ENCODE assay signal across 9 cellular contexts in genomic region chr1:46477153-46477929, GRCh38. TPM values are rescaled to one million over a fixed set of nuclear protein-coding genes. Genes with fewer than 3 reads are reported as not detected.
A peak's percentile ranks its signal among the peaks of the same experiment; 100 is the strongest.
DNase-seq lines count a peak whose midpoint lies in the region; ATAC-seq and TF ChIP-seq lines count a peak whose summit lies in the region.
"Had no signal": no experiment of that assay in that cellular context is flagged by ENCODE, and none has a peak within 500 bp of the region (broad histone marks: within the 10 kb centered on the region; RNA-seq: fewer than 3 reads in every experiment).

No MANE protein-coding gene starts in this region.

- H3K27me3 ChIP-seq in KMS-11 (ENCODE audit: insufficient read depth, low read depth) (no peaks in the 10 kb centered on the region), RWPE2 (ENCODE audit: insufficient read depth, poor library complexity, severe bottlenecking) (no peaks in the 10 kb centered on the region), parathyroid adenoma (ENCODE audit: control insufficient read depth, insufficient read depth, low read length) (peaks cover 3% of the 10 kb centered on the region), tibial nerve (peaks cover 0 to 75% of the 10 kb centered on the region in 2 donors)

- no peak for TF ChIP-seq POLR2A in tibial nerve (IDR thresholded peaks at IDR 0.05)

- H3K9ac ChIP-seq in KMS-11 (no peak overlapping the region), parathyroid adenoma (no peak overlapping the region)

- H3K4me1 ChIP-seq in KMS-11 (ENCODE audit: low read depth, poor library complexity, severe bottlenecking) (no peaks in the 10 kb centered on the region), RWPE2 (ENCODE audit: insufficient read depth, poor library complexity, severe bottlenecking) (no peaks in the 10 kb centered on the region), parathyroid adenoma (no peaks in the 10 kb centered on the region), tibial nerve (no peaks in the 10 kb centered on the region)

- H3K4me3 ChIP-seq in KMS-11 (IDR thresholded peaks at IDR 0.05; ENCODE audit: insufficient read depth, low read depth, low read length) (no peak overlapping the region), RWPE2 (ENCODE audit: severe bottlenecking) (no peak overlapping the region), parathyroid adenoma (ENCODE audit: low read depth, low read length) (no peak overlapping the region), tibial nerve (no peak overlapping the region)

- H2AFZ ChIP-seq in KMS-11 (ENCODE audit: low read depth) (no peak overlapping the region), parathyroid adenoma (no peak overlapping the region)

- no peak overlapping the region for H3K27ac ChIP-seq in KMS-11
- no peak overlapping the region for H3K27ac ChIP-seq in RWPE2 (ENCODE audit: poor library complexity, severe bottlenecking)
- H3K27ac ChIP-seq in parathyroid adenoma, result no peak overlapping the region
- no peak overlapping the region for H3K27ac ChIP-seq in tibial nerve

- no peak for TF ChIP-seq EP300 in tibial nerve (IDR thresholded peaks at IDR 0.05)

- 26 to 31% methylated on average over 11 of the region's 11 CpGs for WGBS in tibial nerve, 2 donors

- DNase-seq in SHP77 (lab: John Stamatoyannopoulos, UW) (peak; percentile 32 to 63), SHP77 treated with DMSO at 0.1 percent for 48 hours (lab: John Stamatoyannopoulos, UW) (no peak), RWPE2 (ENCODE audit: low spot score) (no peak), foreskin melanocyte (peak; percentile 35), tibial nerve (ENCODE audit: low spot score in 2 of 2) (peak; percentile 55 to 79)
- DNase-seq in activated effector memory CD4-positive, alpha-beta T cell treated with anti-CD3 and anti-CD28 coated beads, Interleukin-2, amount 50 U/mL, for 16 hours, result peak; percentile 90

- ATAC-seq in RWPE2 (ENCODE audit: low read depth), result peak; percentile 69

- H3K4me2 ChIP-seq in KMS-11, result no peak overlapping the region
- H3K4me2 ChIP-seq in parathyroid adenoma (ENCODE audit: low read length), result no peak overlapping the region

- H4K20me1 ChIP-seq in KMS-11 (ENCODE audit: insufficient read depth), result no peaks in the 10 kb centered on the region

- no peaks in the 10 kb centered on the region for H3K79me2 ChIP-seq in KMS-11 (ENCODE audit: insufficient read depth, low read depth)
- no peaks in the 10 kb centered on the region for H3K79me2 ChIP-seq in parathyroid adenoma

- no peaks in the 10 kb centered on the region for H3K9me3 ChIP-seq in RWPE2 (ENCODE audit: severe bottlenecking)
- no peaks in the 10 kb centered on the region for H3K9me3 ChIP-seq in parathyroid adenoma (ENCODE audit: control insufficient read depth, low read length)
- H3K9me3 ChIP-seq in tibial nerve, result no peaks in the 10 kb centered on the region

- TF ChIP-seq CTCF in KMS-11 (conservative IDR thresholded peaks at IDR 0.05; ENCODE audit: low read depth, low read length) (peak; percentile 90), RWPE2 (IDR thresholded peaks at IDR 0.05; ENCODE audit: poor library complexity, severe bottlenecking) (peak; percentile 88), parathyroid adenoma (IDR thresholded peaks at IDR 0.05) (peak; percentile 82), tibial nerve (IDR thresholded peaks at IDR 0.05) (peak; percentile 75 to 89 (median 88))

- H3K36me3 ChIP-seq in KMS-11 (ENCODE audit: insufficient read depth) (no peaks in the 10 kb centered on the region), RWPE2 (ENCODE audit: low read depth) (no peaks in the 10 kb centered on the region), parathyroid adenoma (ENCODE audit: control insufficient read depth, insufficient read depth, low read length) (no peaks in the 10 kb centered on the region), tibial nerve (no peaks in the 10 kb centered on the region)

RNA-seq across cellular contexts. Expression of gene DMBX1, which starts 12.3 kb away (rescaled TPM):
- not detected for total RNA-seq in tibial nerve
- total RNA-seq: skeletal muscle tissue had no signal

Comparison
In these comparisons a context has a peak if more than half of its experiments do, and no peak if none do; other contexts are left out.
1. DNase-seq: peak in SHP77 (2 of 2), activated effector memory CD4-positive, alpha-beta T cell treated with anti-CD3 and anti-CD28 coated beads, Interleukin-2, amount 50 U/mL, for 16 hours (single experiment), foreskin melanocyte (single experiment) and tibial nerve (2 of 2); none in SHP77 treated with DMSO at 0.1 percent for 48 hours (single experiment) and RWPE2 (single experiment).
2. Peak in every context shown above with its lines, with median percentiles within 50 percentile points of each other: CTCF ChIP-seq.